Comparison of ENCODE assay signal across 22 cellular contexts in the genomic region with DNA sequence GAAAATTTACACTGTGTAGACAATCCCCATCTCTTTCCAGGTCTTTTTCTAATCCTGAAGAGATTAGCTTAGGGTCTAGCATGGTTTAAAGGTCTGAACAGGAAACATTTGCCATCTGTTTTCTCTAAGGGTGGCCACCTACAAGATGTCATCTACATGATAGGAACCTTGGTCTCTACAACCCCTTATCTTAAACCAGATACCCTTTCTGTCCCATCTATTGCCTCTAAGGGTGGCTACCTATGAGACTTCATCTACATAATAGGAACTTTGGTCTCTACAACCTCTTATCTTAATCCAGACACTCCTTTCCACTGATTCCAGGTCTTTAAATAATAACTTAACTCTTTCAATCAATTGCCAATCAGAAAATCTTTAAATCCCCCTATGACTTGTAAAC.
"Had no signal": no experiment of that assay in that cellular context is flagged by ENCODE, and none has a peak within 500 bp of the region (broad histone marks: within the 10 kb centered on the region; RNA-seq: fewer than 3 reads in every experiment).

No MANE protein-coding gene starts in this region.

- FAIRE-seq: colon, endothelial cell of umbilical vein, frontal cortex, islet of Langerhans, keratinocyte had no signal

- ATAC-seq: foreskin keratinocyte; gastroesophageal sphincter; heart left ventricle; left cardiac atrium; left lung; left ventricle myocardium superior; lower lobe of right lung; naive thymus-derived CD4-positive, alpha-beta T cell had no signal

- H3K27ac ChIP-seq: coronary artery, dorsolateral prefrontal cortex, esophagus muscularis mucosa, foreskin keratinocyte, gastroesophageal sphincter, heart left ventricle, left lung, lower lobe of right lung had no signal

- H3K27me3 ChIP-seq: dorsolateral prefrontal cortex, esophagus muscularis mucosa, foreskin keratinocyte, gastroesophageal sphincter, heart left ventricle, left lung had no signal

- H3K36me3 ChIP-seq: esophagus muscularis mucosa, gastroesophageal sphincter, heart left ventricle, left lung, lower lobe of right lung had no signal

- DNase-seq: dermis blood vessel endothelial cell; dorsolateral prefrontal cortex; effector CD4-positive, alpha-beta T cell; effector memory CD4-positive, alpha-beta T cell; foreskin keratinocyte; heart left ventricle; hippocampal formation; left cardiac atrium; left lung; left ventricle myocardium superior; lower lobe of right lung; mesenchymal stem cell; midbrain; naive thymus-derived CD4-positive, alpha-beta T cell had no signal

- H3K4me1 ChIP-seq: esophagus muscularis mucosa, foreskin keratinocyte, gastroesophageal sphincter, heart left ventricle, left lung, lower lobe of right lung had no signal

- H3K9me3 ChIP-seq: esophagus muscularis mucosa, gastroesophageal sphincter, lower lobe of right lung had no signal

- H3K4me3 ChIP-seq: coronary artery, dorsolateral prefrontal cortex, esophagus muscularis mucosa, gastroesophageal sphincter, heart left ventricle, left lung, lower lobe of right lung had no signal
